22 cellular contexts compared by ENCODE assay signal in the genomic region with DNA sequence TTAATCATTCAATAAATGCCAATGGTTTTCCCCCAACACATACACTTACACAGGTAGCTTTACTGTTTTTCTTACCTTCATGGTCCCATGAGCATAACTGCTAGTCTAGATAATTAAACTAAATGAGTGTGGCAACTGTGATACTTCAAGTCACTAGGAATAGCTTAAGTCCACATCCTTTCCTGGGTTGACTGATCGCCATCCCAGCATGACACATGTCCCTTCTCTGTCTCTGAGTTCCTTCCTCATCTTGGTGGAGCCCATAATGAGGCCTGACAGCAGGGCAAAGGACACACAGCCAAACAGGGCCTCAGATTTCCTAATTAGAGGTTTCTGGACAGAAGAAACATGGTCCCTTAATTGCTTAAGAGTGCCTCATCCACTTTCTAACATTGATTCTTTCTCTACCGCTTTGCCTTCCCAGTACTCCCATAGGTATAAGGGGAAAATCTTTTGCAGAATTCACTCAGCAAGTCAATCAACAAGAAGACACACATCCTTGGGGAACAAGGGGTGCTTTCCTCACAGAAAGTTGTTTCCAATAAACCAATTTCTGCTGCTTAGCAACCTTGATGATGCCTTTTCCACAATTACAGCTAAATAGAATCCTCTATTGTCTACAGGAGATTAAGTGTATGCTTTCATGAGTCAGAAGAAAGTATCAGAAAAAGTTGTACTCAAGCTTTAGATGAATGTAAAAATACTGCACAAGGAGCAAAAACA.
"Had no signal": no experiment of that assay in that cellular context is flagged by ENCODE, and none has a peak within 500 bp of the region (broad histone marks: within the 10 kb centered on the region; RNA-seq: fewer than 3 reads in every experiment).

No MANE protein-coding gene starts in this region.

- H2AFZ ChIP-seq: neural progenitor cell had no signal

- H3K27ac Mint-ChIP-seq: activated CD8-positive, alpha-beta T cell treated with anti-CD3 and anti-CD28 coated beads for 36 hours; activated naive CD8-positive, alpha-beta T cell treated with anti-CD3 and anti-CD28 coated beads, Interleukin-2, amount 10 ng/mL, durations not matched to agents 7 days and 5 days; activated T-helper 17 cell treated with anti-CD3 and anti-CD28 coated beads, Interleukin-2, amount 50 U/mL, for 72 hours; memory B cell; naive thymus-derived CD4-positive, alpha-beta T cell; neural progenitor cell; stimulated activated effector memory CD8-positive, alpha-beta T cell treated with anti-CD3 and anti-CD28 coated beads, Interleukin-12 subunit alpha, Interleukin-12 subunit beta, amount 100 ng/mL, for 72 hours; T-cell had no signal

- H3K36me3 ChIP-seq: left ventricle myocardium inferior, neural progenitor cell, pancreas had no signal

- ATAC-seq: activated CD8-positive, alpha-beta T cell treated with anti-CD3 and anti-CD28 coated beads for 36 hours; activated T-helper 17 cell treated with anti-CD3 and anti-CD28 coated beads, Interleukin-2, amount 50 U/mL, for 72 hours; naive thymus-derived CD4-positive, alpha-beta T cell; pancreas; sciatic nerve; stimulated activated effector memory CD8-positive, alpha-beta T cell treated with anti-CD3 and anti-CD28 coated beads, Interleukin-12 subunit alpha, Interleukin-12 subunit beta, amount 100 ng/mL, for 72 hours; T-cell had no signal

- FAIRE-seq: endothelial cell of umbilical vein, keratinocyte, pancreas had no signal

- H3K4me3 Mint-ChIP-seq: activated CD8-positive, alpha-beta T cell treated with anti-CD3 and anti-CD28 coated beads for 36 hours; activated naive CD8-positive, alpha-beta T cell treated with anti-CD3 and anti-CD28 coated beads, Interleukin-2, amount 10 ng/mL, durations not matched to agents 7 days and 5 days; activated T-helper 17 cell treated with anti-CD3 and anti-CD28 coated beads, Interleukin-2, amount 50 U/mL, for 72 hours; memory B cell; naive thymus-derived CD4-positive, alpha-beta T cell; neural progenitor cell; stimulated activated effector memory CD8-positive, alpha-beta T cell treated with anti-CD3 and anti-CD28 coated beads, Interleukin-12 subunit alpha, Interleukin-12 subunit beta, amount 100 ng/mL, for 72 hours; T-cell had no signal

- H3K9ac ChIP-seq: neural progenitor cell had no signal

- DNase-seq: activated CD4-positive, alpha-beta T cell treated with anti-CD3 and anti-CD28 coated beads for 48 hours; activated CD4-positive, CD25-positive, alpha-beta regulatory T cell; activated CD8-positive, alpha-beta T cell treated with anti-CD3 and anti-CD28 coated beads for 36 hours; activated naive CD4-positive, alpha-beta T cell; activated naive CD8-positive, alpha-beta T cell treated with anti-CD3 and anti-CD28 coated beads, Interleukin-2, amount 10 ng/mL, durations not matched to agents 7 days and 5 days; activated T-cell treated with anti-CD3 and anti-CD28 coated beads, Interleukin-2, amount 50 U/mL, for 1 hour; amygdala; dermis blood vessel endothelial cell; effector memory CD4-positive, alpha-beta T cell; foreskin fibroblast; left ventricle myocardium inferior; naive thymus-derived CD4-positive, alpha-beta T cell; pancreas; stimulated activated CD4-positive, alpha-beta T cell treated with anti-CD3 and anti-CD28 coated beads, Interleukin-4, amount 100 ng/mL, for 24 hours; T-cell had no signal

- H3K4me1 Mint-ChIP-seq: activated naive CD8-positive, alpha-beta T cell treated with anti-CD3 and anti-CD28 coated beads, Interleukin-2, amount 10 ng/mL, durations not matched to agents 7 days and 5 days; activated T-helper 17 cell treated with anti-CD3 and anti-CD28 coated beads, Interleukin-2, amount 50 U/mL, for 72 hours; memory B cell; naive thymus-derived CD4-positive, alpha-beta T cell; neural progenitor cell; stimulated activated effector memory CD8-positive, alpha-beta T cell treated with anti-CD3 and anti-CD28 coated beads, Interleukin-12 subunit alpha, Interleukin-12 subunit beta, amount 100 ng/mL, for 72 hours; T-cell had no signal

- H3K4me2 ChIP-seq: neural progenitor cell had no signal

- H3K4me3 ChIP-seq: left ventricle myocardium inferior, neural progenitor cell, pancreas had no signal

- H3K27me3 Mint-ChIP-seq: activated T-helper 17 cell treated with anti-CD3 and anti-CD28 coated beads, Interleukin-2, amount 50 U/mL, for 72 hours; T-cell had no signal

- H3K27ac ChIP-seq: left ventricle myocardium inferior, neural progenitor cell, pancreas had no signal

- H3K9me3 ChIP-seq: left ventricle myocardium inferior, pancreas had no signal

- H3K27me3 ChIP-seq: neural progenitor cell, pancreas had no signal

- H3K9me3 Mint-ChIP-seq: activated CD8-positive, alpha-beta T cell treated with anti-CD3 and anti-CD28 coated beads for 36 hours; activated naive CD8-positive, alpha-beta T cell treated with anti-CD3 and anti-CD28 coated beads, Interleukin-2, amount 10 ng/mL, durations not matched to agents 7 days and 5 days; activated T-helper 17 cell treated with anti-CD3 and anti-CD28 coated beads, Interleukin-2, amount 50 U/mL, for 72 hours; memory B cell; neural progenitor cell; stimulated activated effector memory CD8-positive, alpha-beta T cell treated with anti-CD3 and anti-CD28 coated beads, Interleukin-12 subunit alpha, Interleukin-12 subunit beta, amount 100 ng/mL, for 72 hours had no signal

- H3K4me1 ChIP-seq: neural progenitor cell, pancreas had no signal
